ENCODE assay signal across 18 cellular contexts in genomic region chr10:119827430-119827829, GRCh38. TPM values are rescaled to one million over a fixed set of nuclear protein-coding genes. Genes with fewer than 3 reads are reported as not detected.
A peak's percentile ranks its signal among the peaks of the same experiment; 100 is the strongest.
DNase-seq lines count a peak whose midpoint lies in the region; ATAC-seq and TF ChIP-seq lines count a peak whose summit lies in the region.
"Had no signal": no experiment of that assay in that cellular context is flagged by ENCODE, and none has a peak within 500 bp of the region (broad histone marks: within the 10 kb centered on the region; RNA-seq: fewer than 3 reads in every experiment).

No MANE protein-coding gene starts in this region.

- H2BK5ac ChIP-seq in H9 (ENCODE audit: insufficient read length, low read length) = no peak overlapping the region

- no peak overlapping the region for H2BK120ac ChIP-seq in H9 (ENCODE audit: low read depth, low read length, poor library complexity, severe bottlenecking)

- H3K36me3 ChIP-seq in endodermal cell (ENCODE audit: control insufficient read depth, insufficient read depth, low read length) = peaks cover 98% of the 10 kb centered on the region
- H3K36me3 ChIP-seq in OCI-LY7 (ENCODE audit: insufficient read depth, low read length) = peaks cover 65% of the 10 kb centered on the region

- H4K91ac ChIP-seq in H9 (ENCODE audit: insufficient read length, low read depth, low read length) = no peak overlapping the region

- H3K9me3 ChIP-seq in CD4-positive, alpha-beta T cell (ENCODE audit: control insufficient read depth, low read length) = no peaks in the 10 kb centered on the region
- H3K9me3 ChIP-seq in H9 (ENCODE audit: control insufficient read depth, low read depth, low read length) (no peaks in the 10 kb centered on the region), endodermal cell (ENCODE audit: control insufficient read depth, low read length) (no peaks in the 10 kb centered on the region), OCI-LY7 (ENCODE audit: low read length) (no peaks in the 10 kb centered on the region)
- H3K9me3 ChIP-seq: HAP-1 had no signal

- no TSS peak for BruUV-seq in OCI-LY7 (replicated peaks; lab: Mats Ljungman, UMichigan)

- H3K9me2 ChIP-seq in OCI-LY7 (ENCODE audit: insufficient read depth, low read length) = no peaks in the 10 kb centered on the region

- no CpG with 5 or more reads among the region's 4 CpGs for WGBS in H9 (ENCODE audit: extremely low coverage, insufficient read length, low lambda C conversion rate)
- 88 to 93% methylated on average over 3 to 4 of the region's 4 CpGs for WGBS in endodermal cell (ENCODE audit: insufficient coverage in 1 of 2, insufficient read length in 1 of 2), 2 experiments

- no peak overlapping the region for H3K14ac ChIP-seq in H9 (ENCODE audit: insufficient read depth, low read length)

- no peak overlapping the region for H3K23ac ChIP-seq in H9 (ENCODE audit: insufficient read length, low read depth, low read length)

- peak overlapping the region; percentile 61 for H3K27ac Mint-ChIP-seq in CD4-positive, alpha-beta T cell
- peak overlapping the region in 2 of 3 experiments; percentile 12 to 48; a peak in 2 of 7 replicates for H3K27ac Mint-ChIP-seq in H9
- no peak overlapping the region for H3K27ac Mint-ChIP-seq in endodermal cell
- H3K27ac Mint-ChIP-seq in nephron progenitor cell = peak overlapping the region; percentile 93
- H3K27ac Mint-ChIP-seq in activated CD4-positive, alpha-beta memory T cell treated with anti-CD3 and anti-CD28 coated beads for 36 hours = no peak overlapping the region

- no peak overlapping the region for H3K4me3 Mint-ChIP-seq in CD4-positive, alpha-beta T cell
- H3K4me3 Mint-ChIP-seq in H9 (no peak overlapping the region), endodermal cell (no peak overlapping the region), nephron progenitor cell (no peak overlapping the region)
- no peak overlapping the region for H3K4me3 Mint-ChIP-seq in activated CD4-positive, alpha-beta memory T cell treated with anti-CD3 and anti-CD28 coated beads for 36 hours

- H3T11ph ChIP-seq in H9 (ENCODE audit: low read length) = no peak overlapping the region

- H4K8ac ChIP-seq in H9 (replicated peaks; ENCODE audit: insufficient read length, low read depth, low read length) = no peak overlapping the region

- H3K4me2 ChIP-seq in H9 (ENCODE audit: insufficient read depth, insufficient read length, low read length) = no peak overlapping the region
- H3K4me2 ChIP-seq in OCI-LY7 (ENCODE audit: low read length) = no peak overlapping the region

- no peaks in the 10 kb centered on the region for H3K27me3 Mint-ChIP-seq in CD4-positive, alpha-beta T cell
- H3K27me3 Mint-ChIP-seq in H9 (ENCODE audit: low read depth) (no peaks in the 10 kb centered on the region), endodermal cell (ENCODE audit: insufficient read depth) (no peaks in the 10 kb centered on the region), nephron progenitor cell (ENCODE audit: low read depth, poor library complexity) (peaks cover 3% of the 10 kb centered on the region)
- H3K27me3 Mint-ChIP-seq in activated CD4-positive, alpha-beta memory T cell treated with anti-CD3 and anti-CD28 coated beads for 36 hours = no peaks in the 10 kb centered on the region

- CTCF ChIA-PET in CD4-positive, alpha-beta T cell (lab: Charles Lee) = no interaction called here
- CTCF ChIA-PET in OCI-LY7 (lab: Charles Lee; ENCODE audit: unreplicated experiment) = no interaction called here
- CTCF ChIA-PET in activated CD4-positive, alpha-beta memory T cell treated with anti-CD3 and anti-CD28 coated beads for 36 hours (lab: Charles Lee) = no interaction called here

- peaks cover 76% of the 10 kb centered on the region for H3K36me3 Mint-ChIP-seq in CD4-positive, alpha-beta T cell (ENCODE audit: low read depth)
- H3K36me3 Mint-ChIP-seq in H9 (ENCODE audit: insufficient read depth in 1 of 3, low read depth in 3 of 3) = peaks cover 20 to 87% (median 71%) of the 10 kb centered on the region in 3 experiments; a peak in 6 of 7 replicates
- H3K36me3 Mint-ChIP-seq in endodermal cell (ENCODE audit: low read depth) = peaks cover 63% of the 10 kb centered on the region
- H3K36me3 Mint-ChIP-seq in nephron progenitor cell (ENCODE audit: low read depth) = peaks cover 70% of the 10 kb centered on the region
- peaks cover 41% of the 10 kb centered on the region for H3K36me3 Mint-ChIP-seq in activated CD4-positive, alpha-beta memory T cell treated with anti-CD3 and anti-CD28 coated beads for 36 hours

- H4K5ac ChIP-seq in H9 (ENCODE audit: insufficient read length, low read depth, low read length) = no peak overlapping the region

- H3K56ac ChIP-seq in H9 (ENCODE audit: insufficient read length, low read depth, low read length) = no peak overlapping the region

- H2AK5ac ChIP-seq in H9 (ENCODE audit: insufficient read length, low read length) = no peak overlapping the region

- no peaks in the 10 kb centered on the region for H3K27me3 ChIP-seq in CD4-positive, alpha-beta T cell (ENCODE audit: control insufficient read depth, insufficient read depth, low read length)
- no peaks in the 10 kb centered on the region for H3K27me3 ChIP-seq in H9 (ENCODE audit: insufficient read depth, low read length)
- no peaks in the 10 kb centered on the region for H3K27me3 ChIP-seq in endodermal cell (ENCODE audit: control insufficient read depth, insufficient read depth, low read length, poor library complexity, severe bottlenecking)

- no peak for TF ChIP-seq CTCF in CD4-positive, alpha-beta T cell (IDR thresholded peaks at IDR 0.05)
- TF ChIP-seq CTCF in H9 (conservative IDR thresholded peaks at IDR 0.05) = no peak
- no peak for TF ChIP-seq CTCF in endodermal cell (conservative IDR thresholded peaks at IDR 0.05)
- TF ChIP-seq CTCF in nephron progenitor cell (IDR thresholded peaks at IDR 0.05) = no peak
- no peak for TF ChIP-seq CTCF in OCI-LY7 (conservative IDR thresholded peaks at IDR 0.05; ENCODE audit: low read length)

- H3K18ac ChIP-seq in H9 (ENCODE audit: insufficient read length, low read depth, low read length) = no peak overlapping the region

- no peak overlapping the region for H3K4ac ChIP-seq in H9 (ENCODE audit: low read depth, low read length)

- no peaks in the 10 kb centered on the region for H3K23me2 ChIP-seq in H9 (ENCODE audit: insufficient read length, low read depth, low read length, poor library complexity, severe bottlenecking)

- no peak overlapping the region for H2BK20ac ChIP-seq in H9 (ENCODE audit: low read depth, low read length, poor library complexity, severe bottlenecking)

- H3K9ac ChIP-seq in H9 (ENCODE audit: extremely low read depth, insufficient read length, low read length) (no peak overlapping the region), endodermal cell (ENCODE audit: extremely low read depth, low read length, poor library complexity, severe bottlenecking) (no peak overlapping the region)

- ATAC-seq in CD4-positive, alpha-beta T cell (ENCODE audit: poor library complexity) = no peak
- ATAC-seq: K562, PC-3 had no signal

- no peaks in the 10 kb centered on the region for H3K4me1 ChIP-seq in H9 (ENCODE audit: insufficient read depth, low read length)
- H3K4me1 ChIP-seq in endodermal cell (ENCODE audit: control insufficient read depth, insufficient read depth, low read length) = no peaks in the 10 kb centered on the region
- H3K4me1 ChIP-seq in OCI-LY7 (ENCODE audit: insufficient read depth, low read length, poor library complexity, severe bottlenecking) = no peaks in the 10 kb centered on the region
- H3K4me1 ChIP-seq: HAP-1 had no signal

- H3K4me1 Mint-ChIP-seq in CD4-positive, alpha-beta T cell (ENCODE audit: low read depth) = no peaks in the 10 kb centered on the region
- H3K4me1 Mint-ChIP-seq in H9 (no peaks in the 10 kb centered on the region), endodermal cell (no peaks in the 10 kb centered on the region), nephron progenitor cell (no peaks in the 10 kb centered on the region)
- H3K4me1 Mint-ChIP-seq in activated CD4-positive, alpha-beta memory T cell treated with anti-CD3 and anti-CD28 coated beads for 36 hours (ENCODE audit: low read depth) = no peaks in the 10 kb centered on the region

- H3K27ac ChIP-seq in CD4-positive, alpha-beta T cell (ENCODE audit: low read depth, low read length) = no peak overlapping the region
- H3K27ac ChIP-seq in H9 (ENCODE audit: insufficient read length, low read depth, low read length) (no peak overlapping the region), endodermal cell (ENCODE audit: low read depth, low read length) (no peak overlapping the region), OCI-LY7 (ENCODE audit: low read depth, low read length, poor library complexity, severe bottlenecking) (no peak overlapping the region)
- H3K27ac ChIP-seq: RWPE1 had no signal

- intact Hi-C loops in CD4-positive, alpha-beta T cell (cut with DNase I, micrococcal nuclease) = no loop called here
- intact Hi-C loops in OCI-LY7 (cut with micrococcal nuclease; ENCODE audit: unreplicated experiment) = no loop called here
- intact Hi-C loops in activated CD4-positive, alpha-beta memory T cell treated with anti-CD3 and anti-CD28 coated beads for 36 hours (cut with micrococcal nuclease) = no loop called here

- DNase-seq in CD4-positive, alpha-beta T cell = no peak
- DNase-seq in H9 = no peak
- DNase-seq in endodermal cell = peak; percentile 50
- DNase-seq in nephron progenitor cell = no peak
- DNase-seq in OCI-LY7 (ENCODE audit: low spot score) = no peak
- DNase-seq in NOMO-1 treated with DMSO at 0.1 percent for 48 hours (lab: John Stamatoyannopoulos, UW; ENCODE audit: unreplicated experiment) = no peak
- DNase-seq in activated CD4-positive, alpha-beta memory T cell treated with anti-CD3 and anti-CD28 coated beads for 36 hours = no peak
- DNase-seq: ACHN, DMS79 treated with DMSO at 0.1 percent for 48 hours, MV-4-11, NCI-H1417, NCI-H1930, NCI-H2171, NCI-H748 treated with DMSO at 0.1 percent for 48 hours, PC-3 had no signal

- no peak overlapping the region for H2BK12ac ChIP-seq in H9 (ENCODE audit: insufficient read length, low read depth, low read length)

- H2AFZ ChIP-seq in H9 (ENCODE audit: low read length) (no peak overlapping the region), OCI-LY7 (ENCODE audit: low read length) (no peak overlapping the region)

- no peak overlapping the region for H2BK15ac ChIP-seq in H9 (ENCODE audit: low read depth, low read length)

- no peaks in the 10 kb centered on the region for H3K79me1 ChIP-seq in H9 (ENCODE audit: insufficient read depth, low read depth, low read length, poor library complexity, severe bottlenecking)

- no peak overlapping the region for H3K4me3 ChIP-seq in endodermal cell (ENCODE audit: low read length)
- H3K4me3 ChIP-seq in OCI-LY7 (ENCODE audit: low read depth, low read length, poor library complexity, severe bottlenecking) = no peak overlapping the region
- H3K4me3 ChIP-seq: HAP-1, K562 had no signal

- POLR2A ChIA-PET in CD4-positive, alpha-beta T cell (lab: Charles Lee) = no interaction called here
- POLR2A ChIA-PET in OCI-LY7 (lab: Charles Lee) = interaction anchor here (1.3 kb wide), 1 partner anchor 13 kb away, joined by 5 read pairs; no protein-coding TSS in a partner anchor
- POLR2A ChIA-PET in activated CD4-positive, alpha-beta memory T cell treated with anti-CD3 and anti-CD28 coated beads for 36 hours (lab: Charles Lee) = no interaction called here

- H4K20me1 ChIP-seq in H9 (ENCODE audit: control insufficient read depth, insufficient read depth, insufficient read length) (no peaks in the 10 kb centered on the region), OCI-LY7 (ENCODE audit: insufficient read depth, low read length) (no peaks in the 10 kb centered on the region)

- H3K9me3 Mint-ChIP-seq in CD4-positive, alpha-beta T cell = no peaks in the 10 kb centered on the region
- H3K9me3 Mint-ChIP-seq in H9 (no peaks in the 10 kb centered on the region), endodermal cell (no peaks in the 10 kb centered on the region), nephron progenitor cell (no peaks in the 10 kb centered on the region)
- no peaks in the 10 kb centered on the region for H3K9me3 Mint-ChIP-seq in activated CD4-positive, alpha-beta memory T cell treated with anti-CD3 and anti-CD28 coated beads for 36 hours

- no peaks in the 10 kb centered on the region for H3K79me2 ChIP-seq in H9 (ENCODE audit: insufficient read depth, low read length)
- H3K79me2 ChIP-seq in OCI-LY7 (ENCODE audit: insufficient read depth, low read depth, low read length) = no peaks in the 10 kb centered on the region

RNA-seq across cellular contexts. Expression of gene MCMBP, which starts 45.2 kb away (rescaled TPM):
- total RNA-seq in CD4-positive, alpha-beta T cell = 10 to 100 TPM; 14.5 to 14.6 TPM
- total RNA-seq in H9 (2021) (87.1 and 90.2 TPM in 2 replicates), endodermal cell (10 to 100 TPM; 96.6 to 98.9 TPM), OCI-LY7 (2022) (77.5 and 78.1 TPM in 2 replicates)
- 73.9 TPM for polyA plus RNA-seq in endodermal cell (2013, experiment 1 of 2)
- polyA plus RNA-seq in endodermal cell (2013, experiment 2 of 2) = 69.9 TPM
- 49.9 and 53.8 TPM in 2 replicates for total RNA-seq in OCI-LY7 (2014; rRNA removed; shearing (Covaris generic))
- 10 to 100 TPM; 90.8 to 92.8 TPM for total RNA-seq in activated CD4-positive, alpha-beta memory T cell treated with anti-CD3 and anti-CD28 coated beads for 36 hours

Comparison
In these comparisons a context has a peak if more than half of its experiments do, and no peak if none do; other contexts are left out.
1. H3K27ac Mint-ChIP-seq: peak in CD4-positive, alpha-beta T cell (single experiment), H9 (2 of 3) and nephron progenitor cell (single experiment); none in endodermal cell (single experiment) and activated CD4-positive, alpha-beta memory T cell treated with anti-CD3 and anti-CD28 coated beads for 36 hours (single experiment).